In the genomic region with DNA sequence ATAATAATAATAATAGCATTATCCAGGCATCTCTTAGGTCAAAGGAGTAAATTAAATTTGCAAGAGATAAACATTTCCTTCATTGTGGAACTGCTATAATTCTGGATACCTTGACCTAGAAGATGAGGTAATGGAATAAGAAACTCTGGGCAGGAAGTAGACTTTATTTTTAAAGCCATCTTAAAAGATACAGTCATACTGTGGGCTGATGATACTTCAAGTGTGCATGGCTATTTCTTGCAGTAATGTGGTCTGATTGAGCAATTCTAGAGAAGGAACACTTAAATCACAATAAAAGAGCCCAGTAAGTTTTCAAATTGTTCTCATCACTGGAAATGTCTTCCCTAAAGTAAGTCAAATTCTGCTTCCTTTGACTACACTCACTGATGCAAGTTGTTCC, we compare ENCODE assay signal across 19 cellular contexts.
DNase-seq lines count a peak whose midpoint lies in the region; ATAC-seq and TF ChIP-seq lines count a peak whose summit lies in the region.
"Had no signal": no experiment of that assay in that cellular context is flagged by ENCODE, and none has a peak within 500 bp of the region (broad histone marks: within the 10 kb centered on the region; RNA-seq: fewer than 3 reads in every experiment).

No MANE protein-coding gene starts in this region.

- no peaks in the 10 kb centered on the region for H3K9me3 ChIP-seq in SK-N-SH
- H3K9me3 ChIP-seq in fibroblast of lung (ENCODE audit: control insufficient read depth, insufficient read depth, low read depth, low read length): no peaks in the 10 kb centered on the region
- H3K9me3 ChIP-seq: lower lobe of right lung, spleen, testis had no signal

- H3K79me2 ChIP-seq in SK-N-SH (ENCODE audit: insufficient read depth): no peaks in the 10 kb centered on the region
- no peaks in the 10 kb centered on the region for H3K79me2 ChIP-seq in fibroblast of lung (ENCODE audit: control insufficient read depth, insufficient read depth, low read length)
- H3K79me2 ChIP-seq: hepatocyte had no signal

- no peaks in the 10 kb centered on the region for H3K4me1 ChIP-seq in SK-N-SH (ENCODE audit: control insufficient read depth in 1 of 2, insufficient read depth in 2 of 2, low read depth in 1 of 2, low read length in 1 of 2)
- no peaks in the 10 kb centered on the region for H3K4me1 ChIP-seq in fibroblast of lung (ENCODE audit: control insufficient read depth, extremely low read depth, insufficient read depth, low read length)
- H3K4me1 ChIP-seq: testis had no signal

- POLR2A ChIA-PET in SK-N-SH (lab: Yijun Ruan, JAX): no interaction called here

- H3F3A ChIP-seq in SK-N-SH (replicated peaks; ENCODE audit: insufficient read depth): no peaks in the 10 kb centered on the region

- ATAC-seq in SK-N-SH treated with all-trans-retinoic acid at 6 μM for 48 hours (no peak), HG03442 (IDR thresholded peaks at IDR 0.05; ENCODE audit: unreplicated experiment) (no peak), HG03378 (IDR thresholded peaks at IDR 0.05; ENCODE audit: unreplicated experiment) (no peak)
- ATAC-seq: effector memory CD8-positive, alpha-beta T cell; lower lobe of right lung; PC-3 had no signal

- H3K9ac ChIP-seq in SK-N-SH (no peak overlapping the region), fibroblast of lung (ENCODE audit: insufficient read depth, low read length) (no peak overlapping the region)

- TF ChIP-seq RAD21 in SK-N-SH (IDR thresholded peaks at IDR 0.05; ENCODE audit: low read length): no peak

- H3K36me3 ChIP-seq in SK-N-SH (replicated peaks in 1 of 2; ENCODE audit: control insufficient read depth in 1 of 2, insufficient read depth in 2 of 2, low read length in 1 of 2) (no peaks in the 10 kb centered on the region), fibroblast of lung (ENCODE audit: control insufficient read depth, insufficient read depth, low read length) (no peaks in the 10 kb centered on the region)
- H3K36me3 ChIP-seq: lower lobe of right lung, spleen had no signal

- no peaks in the 10 kb centered on the region for H3K9me2 ChIP-seq in SK-N-SH

- H3K4me2 ChIP-seq in SK-N-SH (no peak overlapping the region), fibroblast of lung (ENCODE audit: extremely low read depth, insufficient read depth, low read length) (no peak overlapping the region)
- H3K4me2 ChIP-seq: hepatocyte had no signal

- no peak for DNase-seq in SK-N-SH
- peak; percentile 73 for DNase-seq in NOMO-1 treated with DMSO at 0.1 percent for 48 hours (lab: John Stamatoyannopoulos, UW; ENCODE audit: unreplicated experiment)
- DNase-seq in fibroblast of lung (ENCODE audit: low read depth in 2 of 2): peak; percentile 49 to 69
- DNase-seq in GF-D8 (lab: John Stamatoyannopoulos, UW): no peak
- DNase-seq in activated naive CD4-positive, alpha-beta T cell (lab: John Stamatoyannopoulos, UW): no peak
- DNase-seq: activated CD4-positive, alpha-beta T cell treated with anti-CD3 and anti-CD28 coated beads, Interleukin-2, amount 10 ng/mL, durations not matched to agents 7 days and 5 days; effector memory CD8-positive, alpha-beta T cell; GOT3; lower lobe of right lung; NCI-H1092; PC-3; spleen; T-helper 1 cell; testis had no signal

- H3K27me3 ChIP-seq in SK-N-SH (ENCODE audit: insufficient read depth): no peaks in the 10 kb centered on the region
- no peaks in the 10 kb centered on the region for H3K27me3 ChIP-seq in fibroblast of lung (ENCODE audit: control insufficient read depth, insufficient read depth, low read length)
- H3K27me3 ChIP-seq: hepatocyte, spleen, testis had no signal

- TF ChIP-seq CTCF in SK-N-SH (IDR thresholded peaks at IDR 0.05) (no peak), fibroblast of lung (conservative IDR thresholded peaks at IDR 0.05 in 1 of 2, IDR thresholded peaks at IDR 0.05 in 1 of 2; ENCODE audit: low read depth in 1 of 2, low read length in 2 of 2) (no peak)

- no peak for TF ChIP-seq EP300 in SK-N-SH (IDR thresholded peaks at IDR 0.05; ENCODE audit: borderline replicate concordance in 1 of 2, low read depth in 1 of 2, low read length in 1 of 2)

- CTCF ChIA-PET in SK-N-SH (lab: Yijun Ruan, JAX): interaction anchor here (0.9 kb wide), 1 partner anchor 13 kb away, joined by 4 read pairs; no protein-coding TSS in a partner anchor

- no peak overlapping the region for H3K4me3 ChIP-seq in SK-N-SH (ENCODE audit: low read depth in 2 of 2, low read length in 1 of 2)
- no peak overlapping the region for H3K4me3 ChIP-seq in fibroblast of lung (replicated peaks in 1 of 4; ENCODE audit: control extremely low read depth in 1 of 4, insufficient read depth in 1 of 4, low read depth in 3 of 4, low read length in 4 of 4)
- H3K4me3 ChIP-seq: hepatocyte, lower lobe of right lung, spleen, testis had no signal

- H4K20me1 ChIP-seq in SK-N-SH (ENCODE audit: insufficient read depth): no peaks in the 10 kb centered on the region
- no peaks in the 10 kb centered on the region for H4K20me1 ChIP-seq in fibroblast of lung (ENCODE audit: control insufficient read depth, extremely low read depth, insufficient read depth, low read length)

- H3K27ac ChIP-seq in SK-N-SH (ENCODE audit: low read depth in 2 of 2, low read length in 1 of 2) (no peak overlapping the region), fibroblast of lung (ENCODE audit: insufficient read depth, low read length) (no peak overlapping the region)
- H3K27ac ChIP-seq: 22Rv1, hepatocyte, lower lobe of right lung, spleen, testis had no signal

- H2AFZ ChIP-seq in SK-N-SH (ENCODE audit: low read depth) (0 out of 2 replicates have a peak overlapping the region, but pooled peaks have one; percentile 49), fibroblast of lung (ENCODE audit: low read length) (no peak overlapping the region)
- H2AFZ ChIP-seq: hepatocyte had no signal

TF ChIP-seq in SK-N-SH, 30 proteins besides CTCF, POLR2A, EP300 and RAD21 (continues in another document):
- no peak for TF ChIP-seq YY1 (IDR thresholded peaks at IDR 0.05; ENCODE audit: low read depth)
- TF ChIP-seq, protein P1, sequence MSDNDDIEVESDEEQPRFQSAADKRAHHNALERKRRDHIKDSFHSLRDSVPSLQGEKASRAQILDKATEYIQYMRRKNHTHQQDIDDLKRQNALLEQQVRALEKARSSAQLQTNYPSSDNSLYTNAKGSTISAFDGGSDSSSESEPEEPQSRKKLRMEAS (IDR thresholded peaks at IDR 0.05; ENCODE audit: low read depth): no peak
- TF ChIP-seq, protein P2, sequence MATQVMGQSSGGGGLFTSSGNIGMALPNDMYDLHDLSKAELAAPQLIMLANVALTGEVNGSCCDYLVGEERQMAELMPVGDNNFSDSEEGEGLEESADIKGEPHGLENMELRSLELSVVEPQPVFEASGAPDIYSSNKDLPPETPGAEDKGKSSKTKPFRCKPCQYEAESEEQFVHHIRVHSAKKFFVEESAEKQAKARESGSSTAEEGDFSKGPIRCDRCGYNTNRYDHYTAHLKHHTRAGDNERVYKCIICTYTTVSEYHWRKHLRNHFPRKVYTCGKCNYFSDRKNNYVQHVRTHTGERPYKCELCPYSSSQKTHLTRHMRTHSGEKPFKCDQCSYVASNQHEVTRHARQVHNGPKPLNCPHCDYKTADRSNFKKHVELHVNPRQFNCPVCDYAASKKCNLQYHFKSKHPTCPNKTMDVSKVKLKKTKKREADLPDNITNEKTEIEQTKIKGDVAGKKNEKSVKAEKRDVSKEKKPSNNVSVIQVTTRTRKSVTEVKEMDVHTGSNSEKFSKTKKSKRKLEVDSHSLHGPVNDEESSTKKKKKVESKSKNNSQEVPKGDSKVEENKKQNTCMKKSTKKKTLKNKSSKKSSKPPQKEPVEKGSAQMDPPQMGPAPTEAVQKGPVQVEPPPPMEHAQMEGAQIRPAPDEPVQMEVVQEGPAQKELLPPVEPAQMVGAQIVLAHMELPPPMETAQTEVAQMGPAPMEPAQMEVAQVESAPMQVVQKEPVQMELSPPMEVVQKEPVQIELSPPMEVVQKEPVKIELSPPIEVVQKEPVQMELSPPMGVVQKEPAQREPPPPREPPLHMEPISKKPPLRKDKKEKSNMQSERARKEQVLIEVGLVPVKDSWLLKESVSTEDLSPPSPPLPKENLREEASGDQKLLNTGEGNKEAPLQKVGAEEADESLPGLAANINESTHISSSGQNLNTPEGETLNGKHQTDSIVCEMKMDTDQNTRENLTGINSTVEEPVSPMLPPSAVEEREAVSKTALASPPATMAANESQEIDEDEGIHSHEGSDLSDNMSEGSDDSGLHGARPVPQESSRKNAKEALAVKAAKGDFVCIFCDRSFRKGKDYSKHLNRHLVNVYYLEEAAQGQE (IDR thresholded peaks at IDR 0.05; ENCODE audit: low read depth, low read length): no peak

TF ChIP-seq in SK-N-SH treated with all-trans-retinoic acid at 6 μM for 48 hours, 23 proteins besides CTCF, POLR2A, EP300 and RAD21 (continues in another document):
- TF ChIP-seq, protein P3, sequence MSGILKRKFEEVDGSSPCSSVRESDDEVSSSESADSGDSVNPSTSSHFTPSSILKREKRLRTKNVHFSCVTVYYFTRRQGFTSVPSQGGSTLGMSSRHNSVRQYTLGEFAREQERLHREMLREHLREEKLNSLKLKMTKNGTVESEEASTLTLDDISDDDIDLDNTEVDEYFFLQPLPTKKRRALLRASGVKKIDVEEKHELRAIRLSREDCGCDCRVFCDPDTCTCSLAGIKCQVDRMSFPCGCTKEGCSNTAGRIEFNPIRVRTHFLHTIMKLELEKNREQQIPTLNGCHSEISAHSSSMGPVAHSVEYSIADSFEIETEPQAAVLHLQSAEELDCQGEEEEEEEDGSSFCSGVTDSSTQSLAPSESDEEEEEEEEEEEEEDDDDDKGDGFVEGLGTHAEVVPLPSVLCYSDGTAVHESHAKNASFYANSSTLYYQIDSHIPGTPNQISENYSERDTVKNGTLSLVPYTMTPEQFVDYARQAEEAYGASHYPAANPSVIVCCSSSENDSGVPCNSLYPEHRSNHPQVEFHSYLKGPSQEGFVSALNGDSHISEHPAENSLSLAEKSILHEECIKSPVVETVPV (CRISPR knock-in tag; IDR thresholded peaks at IDR 0.05): no peak
- TF ChIP-seq OSR1 (CRISPR knock-in tag; IDR thresholded peaks at IDR 0.05) (no peak), SNAI2 (CRISPR knock-in tag; IDR thresholded peaks at IDR 0.05) (no peak), ESRRG (CRISPR knock-in tag; IDR thresholded peaks at IDR 0.05) (no peak), ZNF70 (CRISPR knock-in tag; IDR thresholded peaks at IDR 0.05) (no peak)
- TF ChIP-seq, protein P4, sequence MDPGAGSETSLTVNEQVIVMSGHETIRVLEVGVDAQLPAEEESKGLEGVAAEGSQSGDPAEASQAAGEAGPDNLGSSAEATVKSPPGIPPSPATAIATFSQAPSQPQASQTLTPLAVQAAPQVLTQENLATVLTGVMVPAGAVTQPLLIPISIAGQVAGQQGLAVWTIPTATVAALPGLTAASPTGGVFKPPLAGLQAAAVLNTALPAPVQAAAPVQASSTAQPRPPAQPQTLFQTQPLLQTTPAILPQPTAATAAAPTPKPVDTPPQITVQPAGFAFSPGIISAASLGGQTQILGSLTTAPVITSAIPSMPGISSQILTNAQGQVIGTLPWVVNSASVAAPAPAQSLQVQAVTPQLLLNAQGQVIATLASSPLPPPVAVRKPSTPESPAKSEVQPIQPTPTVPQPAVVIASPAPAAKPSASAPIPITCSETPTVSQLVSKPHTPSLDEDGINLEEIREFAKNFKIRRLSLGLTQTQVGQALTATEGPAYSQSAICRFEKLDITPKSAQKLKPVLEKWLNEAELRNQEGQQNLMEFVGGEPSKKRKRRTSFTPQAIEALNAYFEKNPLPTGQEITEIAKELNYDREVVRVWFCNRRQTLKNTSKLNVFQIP (CRISPR knock-in tag; IDR thresholded peaks at IDR 0.05; ENCODE audit: borderline replicate concordance, low read depth): no peak

Comparison
In these comparisons a context has a peak if more than half of its experiments do, and no peak if none do; other contexts are left out.
1. DNase-seq: peak in NOMO-1 treated with DMSO at 0.1 percent for 48 hours (single experiment) and fibroblast of lung (2 of 2); none in SK-N-SH (single experiment), GF-D8 (single experiment) and activated naive CD4-positive, alpha-beta T cell (0 of 4).